Comparison of ENCODE assay signal across 8 cellular contexts in genomic region chr5:146130440-146131045, GRCh38. TPM values are rescaled to one million over a fixed set of nuclear protein-coding genes. Genes with fewer than 3 reads are reported as not detected.
DNase-seq lines count a peak whose midpoint lies in the region; ATAC-seq and TF ChIP-seq lines count a peak whose summit lies in the region.

No MANE protein-coding gene starts in this region.

- H3K27ac ChIP-seq in adrenal gland: no peak overlapping the region

- no peak for TF ChIP-seq POLR2A in adrenal gland (IDR thresholded peaks at IDR 0.05)

- no peak overlapping the region for H3K4me3 Mint-ChIP-seq in stimulated activated naive CD8-positive, alpha-beta T cell treated with anti-CD3 and anti-CD28 coated beads, Interleukin-15, amount 100 ng/mL, for 72 hours

- ATAC-seq in left lobe of liver: peak; percentile 51
- ATAC-seq in GM21737 (IDR thresholded peaks at IDR 0.05; ENCODE audit: unreplicated experiment): no peak
- no peak for ATAC-seq in HG03108 (IDR thresholded peaks at IDR 0.05; ENCODE audit: unreplicated experiment)
- no peak for ATAC-seq in stimulated activated naive CD8-positive, alpha-beta T cell treated with anti-CD3 and anti-CD28 coated beads, Interleukin-15, amount 100 ng/mL, for 72 hours

- DNase-seq in AML-193 (lab: John Stamatoyannopoulos, UW) (peak; percentile 65 to 70), H4 (ENCODE audit: low spot score) (peak; percentile 24), adrenal gland (no peak), left lobe of liver (ENCODE audit: low spot score) (no peak), C1 segment of cervical spinal cord (lab: John Stamatoyannopoulos, UW) (no peak)
- DNase-seq in stimulated activated naive CD8-positive, alpha-beta T cell treated with anti-CD3 and anti-CD28 coated beads, Interleukin-15, amount 100 ng/mL, for 72 hours: no peak

- H3K4me1 ChIP-seq in adrenal gland (replicated peaks in 1 of 2): no peaks in the 10 kb centered on the region

- TF ChIP-seq CTCF in adrenal gland (IDR thresholded peaks at IDR 0.05): peak; percentile 33 to 61 (median 51)

- no peaks in the 10 kb centered on the region for H3K4me1 Mint-ChIP-seq in stimulated activated naive CD8-positive, alpha-beta T cell treated with anti-CD3 and anti-CD28 coated beads, Interleukin-15, amount 100 ng/mL, for 72 hours

- H3K27me3 Mint-ChIP-seq in stimulated activated naive CD8-positive, alpha-beta T cell treated with anti-CD3 and anti-CD28 coated beads, Interleukin-15, amount 100 ng/mL, for 72 hours: no peaks in the 10 kb centered on the region

- H3K27ac Mint-ChIP-seq in stimulated activated naive CD8-positive, alpha-beta T cell treated with anti-CD3 and anti-CD28 coated beads, Interleukin-15, amount 100 ng/mL, for 72 hours: no peak overlapping the region

- no peak overlapping the region for H3K4me3 ChIP-seq in adrenal gland

- no peaks in the 10 kb centered on the region for H3K9me3 ChIP-seq in adrenal gland (replicated peaks in 1 of 3)

- intact Hi-C loops in adrenal gland (cut with DNase I): no loop called here

- WGBS in adrenal gland, 4 donors: 55 to 66% (median 60%) methylated on average over 3 of the region's 3 CpGs

- H3K9me3 Mint-ChIP-seq in stimulated activated naive CD8-positive, alpha-beta T cell treated with anti-CD3 and anti-CD28 coated beads, Interleukin-15, amount 100 ng/mL, for 72 hours: no peaks in the 10 kb centered on the region

- H3K27me3 ChIP-seq in adrenal gland: no peaks in the 10 kb centered on the region

- peaks cover 0 to 68% of the 10 kb centered on the region in 2 donors for H3K36me3 ChIP-seq in adrenal gland (replicated peaks in 1 of 2)

RNA-seq across cellular contexts. Expression of gene PLAC8L1, which starts 25.2 kb away (rescaled TPM):
- total RNA-seq in H4 (2014; rRNA removed; shearing (Covaris generic)): not detected in 2 replicates
- under 1 TPM in 1 of 8 donors, not detected in 7; 0.56 TPM for total RNA-seq in adrenal gland
- polyA plus RNA-seq in adrenal gland: 1 to 10 TPM in 1 of 3 donors, under 1 TPM in 2; 0.37 to 1.2 (median 0.97) TPM
- not detected for total RNA-seq in left lobe of liver

RNA-seq across cellular contexts. Expression of gene LARS1, which starts 51.9 kb away (rescaled TPM):
- total RNA-seq in H4 (2014; rRNA removed; shearing (Covaris generic)): 70.6 and 86.0 TPM in 2 replicates
- total RNA-seq in adrenal gland (100 to 1,000 TPM in 1 of 8 donors, 10 to 100 TPM in 7; 42.7 to 113 (median 84.0) TPM), left lobe of liver (24.1 TPM)
- 100 to 1,000 TPM in 1 of 3 donors, 10 to 100 TPM in 2; 37.0 to 119 (median 61.9) TPM for polyA plus RNA-seq in adrenal gland

Comparison
In these comparisons a context has a peak if more than half of its experiments do, and no peak if none do; other contexts are left out.
1. DNase-seq: peak in AML-193 (2 of 2) and H4 (single experiment); none in adrenal gland (0 of 7), left lobe of liver (single experiment), C1 segment of cervical spinal cord (0 of 14) and stimulated activated naive CD8-positive, alpha-beta T cell treated with anti-CD3 and anti-CD28 coated beads, Interleukin-15, amount 100 ng/mL, for 72 hours (0 of 2).